In the genomic region with DNA sequence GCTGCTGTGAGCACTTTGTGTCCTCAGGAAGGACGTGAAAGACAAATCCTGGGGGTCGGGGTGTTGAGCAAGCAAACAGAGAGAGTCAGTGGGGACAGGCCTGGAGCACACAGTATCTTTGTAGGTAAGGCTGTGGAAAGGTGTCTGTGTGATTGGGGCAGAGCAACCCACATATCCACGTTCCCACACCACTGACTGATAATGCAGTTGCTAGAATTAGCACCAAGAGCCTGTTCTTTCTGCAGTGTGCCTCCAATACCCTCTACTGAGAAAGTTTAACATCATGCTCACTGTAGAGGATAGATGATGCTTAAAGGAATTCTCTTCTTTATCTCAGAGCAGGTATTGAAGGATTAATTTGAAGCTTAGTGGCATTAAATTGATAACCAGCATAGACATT, we compare ENCODE assay signal across 14 cellular contexts.
A peak's percentile ranks its signal among the peaks of the same experiment; 100 is the strongest.
DNase-seq lines count a peak whose midpoint lies in the region; ATAC-seq and TF ChIP-seq lines count a peak whose summit lies in the region.
"Had no signal": no experiment of that assay in that cellular context is flagged by ENCODE, and none has a peak within 500 bp of the region (broad histone marks: within the 10 kb centered on the region; RNA-seq: fewer than 3 reads in every experiment).

No MANE protein-coding gene starts in this region.

- WGBS in esophagus squamous epithelium, 2 donors: 87 to 91% methylated on average over 3 of the region's 3 CpGs
- WGBS in transverse colon (ENCODE audit: low coverage in 1 of 2), 2 donors: 97% methylated on average over 3 of the region's 3 CpGs; no CpG with 5 or more reads in 1 of the 2 donors

- in situ Hi-C loops in transverse colon (cut with MboI; ENCODE audit: low pct_ligation_motif_present in 1 of 4, low pct_unique_long_range_greater_than_20kb in 1 of 4, low sequenced_read_pairs in 3 of 4): no loop called here

- H3K4me3 ChIP-seq in esophagus squamous epithelium: no peak overlapping the region
- H3K4me3 ChIP-seq in transverse colon: no peak overlapping the region

- ATAC-seq in Right ventricle myocardium superior (ENCODE audit: poor library complexity) (peak; percentile 41), left cardiac atrium (no peak)

- H3K36me3 ChIP-seq in esophagus squamous epithelium (peaks cover 0 to 4% (median 0%) of the 10 kb centered on the region in 3 donors), transverse colon (no peaks in the 10 kb centered on the region)

- TF ChIP-seq CTCF in VCaP (conservative IDR thresholded peaks at IDR 0.05) (no peak), esophagus squamous epithelium (IDR thresholded peaks at IDR 0.05) (no peak), transverse colon (IDR thresholded peaks at IDR 0.05) (no peak)

- intact Hi-C loops in Right ventricle myocardium superior (cut with DNase I) (no loop called here), left cardiac atrium (cut with DNase I) (no loop called here), esophagus squamous epithelium (cut with DNase I) (no loop called here), transverse colon (cut with DNase I; ENCODE audit: low total_unique reads) (no loop called here)

- H3K4me1 ChIP-seq in esophagus squamous epithelium: peaks cover 0 to 19% (median 0%) of the 10 kb centered on the region in 3 donors
- peaks cover 12 to 75% (median 40%) of the 10 kb centered on the region in 4 donors for H3K4me1 ChIP-seq in transverse colon

- H3K27ac ChIP-seq in VCaP (peak overlapping the region; percentile 95), esophagus squamous epithelium (peak overlapping the region in 3 of 4 donors; percentile 64 to 79 (median 77)), transverse colon (peak overlapping the region; percentile 82 to 89 (median 83))
- H3K27ac ChIP-seq: 22Rv1 had no signal

- no peaks in the 10 kb centered on the region for H3K9me3 ChIP-seq in esophagus squamous epithelium
- no peaks in the 10 kb centered on the region for H3K9me3 ChIP-seq in transverse colon
- H3K9me3 ChIP-seq: Caco-2 had no signal

- TF ChIP-seq EP300 in transverse colon (IDR thresholded peaks at IDR 0.05; ENCODE audit: low read depth): no peak

- no peaks in the 10 kb centered on the region for H3K27me3 ChIP-seq in esophagus squamous epithelium
- no peaks in the 10 kb centered on the region for H3K27me3 ChIP-seq in transverse colon

- TF ChIP-seq POLR2A in esophagus squamous epithelium (IDR thresholded peaks at IDR 0.05): no peak
- TF ChIP-seq POLR2A in transverse colon (IDR thresholded peaks at IDR 0.05): no peak

- DNase-seq in Right ventricle myocardium superior (no peak), left cardiac atrium (no peak), esophagus squamous epithelium (lab: John Stamatoyannopoulos, UW) (no peak), transverse colon (no peak), dedifferentiated amniotic fluid mesenchymal stem cell (ENCODE audit: extremely low spot score) (no peak), SKM-1 (lab: John Stamatoyannopoulos, UW; ENCODE audit: unreplicated experiment) (no peak)
- DNase-seq: Caco-2; CD8-positive, alpha-beta memory T cell; DND-41; GDM1; GOT3; H9 had no signal
